In the genomic region with DNA sequence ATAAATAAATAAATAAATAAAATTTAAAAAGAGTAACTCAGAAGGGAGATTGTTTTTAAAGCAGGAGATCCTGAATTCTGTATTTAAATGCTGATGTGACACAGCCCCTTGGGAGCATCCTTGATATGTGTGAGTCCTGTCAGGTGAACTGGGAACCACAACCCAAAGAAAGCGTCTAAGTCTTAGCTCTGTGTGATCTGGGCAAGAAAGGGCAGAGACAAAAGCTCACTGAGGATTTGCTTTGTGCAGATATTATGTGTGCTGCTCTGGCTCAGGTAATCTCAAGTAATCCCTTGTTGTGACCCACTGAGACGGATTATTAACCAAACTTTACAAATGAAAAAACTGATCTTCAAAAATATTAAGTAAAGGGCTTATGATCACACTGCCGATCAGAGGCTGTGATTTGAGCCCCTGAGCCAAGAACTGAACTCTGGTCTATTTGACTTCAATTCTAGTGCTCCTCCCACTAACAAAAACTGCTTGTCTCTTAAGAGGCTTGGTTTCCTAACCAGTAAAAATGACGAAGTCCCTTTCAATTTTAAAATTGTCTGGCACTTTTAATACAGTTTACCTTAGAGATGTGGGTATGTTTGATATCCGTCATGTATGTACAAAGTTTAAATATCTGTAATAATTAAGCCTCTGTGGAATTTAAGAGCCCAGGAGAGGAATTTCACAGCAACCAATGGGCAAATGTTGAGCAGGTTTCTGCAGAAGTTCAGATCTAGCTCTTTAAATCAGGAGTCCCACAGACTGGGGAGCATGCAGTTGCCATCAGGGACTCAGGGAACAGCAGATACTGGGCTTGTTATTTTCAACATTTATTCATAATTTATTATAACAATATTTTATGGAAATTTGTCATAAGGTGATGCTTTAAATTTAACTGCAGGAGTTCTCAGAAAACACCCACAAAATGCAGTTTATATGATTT, we compare ENCODE assay signal across 1 cellular context.
TF ChIP-seq lines count a peak whose summit lies in the region.

No MANE protein-coding gene starts in this region.

TF ChIP-seq in liver, 16 proteins besides CTCF, POLR2A, EP300 and RAD21:
- peak; percentile 19 to 22 for TF ChIP-seq HNF4A (conservative IDR thresholded peaks at IDR 0.05)
- TF ChIP-seq, protein P1, sequence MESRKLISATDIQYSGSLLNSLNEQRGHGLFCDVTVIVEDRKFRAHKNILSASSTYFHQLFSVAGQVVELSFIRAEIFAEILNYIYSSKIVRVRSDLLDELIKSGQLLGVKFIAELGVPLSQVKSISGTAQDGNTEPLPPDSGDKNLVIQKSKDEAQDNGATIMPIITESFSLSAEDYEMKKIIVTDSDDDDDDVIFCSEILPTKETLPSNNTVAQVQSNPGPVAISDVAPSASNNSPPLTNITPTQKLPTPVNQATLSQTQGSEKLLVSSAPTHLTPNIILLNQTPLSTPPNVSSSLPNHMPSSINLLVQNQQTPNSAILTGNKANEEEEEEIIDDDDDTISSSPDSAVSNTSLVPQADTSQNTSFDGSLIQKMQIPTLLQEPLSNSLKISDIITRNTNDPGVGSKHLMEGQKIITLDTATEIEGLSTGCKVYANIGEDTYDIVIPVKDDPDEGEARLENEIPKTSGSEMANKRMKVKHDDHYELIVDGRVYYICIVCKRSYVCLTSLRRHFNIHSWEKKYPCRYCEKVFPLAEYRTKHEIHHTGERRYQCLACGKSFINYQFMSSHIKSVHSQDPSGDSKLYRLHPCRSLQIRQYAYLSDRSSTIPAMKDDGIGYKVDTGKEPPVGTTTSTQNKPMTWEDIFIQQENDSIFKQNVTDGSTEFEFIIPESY (IDR thresholded peaks at IDR 0.05), result no peak
